1 cellular context compared by ENCODE assay signal in the genomic region with DNA sequence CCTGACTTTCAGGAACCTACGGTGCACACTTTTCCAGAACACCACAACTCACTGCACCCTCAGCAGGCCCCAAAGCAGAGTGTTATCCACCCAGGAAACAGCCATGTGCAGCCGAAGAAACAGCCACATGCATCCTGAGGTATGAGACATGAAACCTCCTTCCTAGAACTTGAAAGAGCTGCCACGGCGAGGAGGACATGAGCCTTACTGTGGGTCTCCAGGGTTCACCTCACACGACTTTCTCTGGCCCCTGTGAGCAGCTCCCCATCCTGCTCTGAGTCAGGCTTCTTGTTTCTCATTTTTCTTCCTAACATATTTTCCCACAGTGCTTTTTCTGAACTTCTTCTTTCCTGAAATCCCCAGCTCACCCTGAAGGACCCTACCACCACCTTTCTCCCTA.
TF ChIP-seq lines count a peak whose summit lies in the region.

No MANE protein-coding gene starts in this region.

TF ChIP-seq in K562, 482 proteins besides CTCF, POLR2A, EP300 and RAD21:
- TF ChIP-seq ZNF121 (CRISPR knock-in tag; conservative IDR thresholded peaks at IDR 0.05): no peak
- no peak for TF ChIP-seq ILK (tag; IDR thresholded peaks at IDR 0.05; ENCODE audit: borderline replicate concordance, low read depth)
- TF ChIP-seq, protein P1, sequence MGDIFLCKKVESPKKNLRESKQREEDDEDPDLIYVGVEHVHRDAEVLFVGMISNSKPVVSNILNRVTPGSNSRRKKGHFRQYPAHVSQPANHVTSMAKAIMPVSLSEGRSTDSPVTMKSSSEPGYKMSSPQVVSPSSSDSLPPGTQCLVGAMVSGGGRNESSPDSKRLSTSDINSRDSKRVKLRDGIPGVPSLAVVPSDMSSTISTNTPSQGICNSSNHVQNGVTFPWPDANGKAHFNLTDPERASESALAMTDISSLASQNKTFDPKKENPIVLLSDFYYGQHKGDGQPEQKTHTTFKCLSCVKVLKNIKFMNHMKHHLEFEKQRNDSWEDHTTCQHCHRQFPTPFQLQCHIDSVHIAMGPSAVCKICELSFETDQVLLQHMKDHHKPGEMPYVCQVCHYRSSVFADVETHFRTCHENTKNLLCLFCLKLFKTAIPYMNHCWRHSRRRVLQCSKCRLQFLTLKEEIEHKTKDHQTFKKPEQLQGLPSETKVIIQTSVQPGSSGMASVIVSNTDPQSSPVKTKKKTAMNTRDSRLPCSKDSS (IDR thresholded peaks at IDR 0.05; ENCODE audit: low read depth, partially characterized antibody): no peak
- TF ChIP-seq, protein P2, sequence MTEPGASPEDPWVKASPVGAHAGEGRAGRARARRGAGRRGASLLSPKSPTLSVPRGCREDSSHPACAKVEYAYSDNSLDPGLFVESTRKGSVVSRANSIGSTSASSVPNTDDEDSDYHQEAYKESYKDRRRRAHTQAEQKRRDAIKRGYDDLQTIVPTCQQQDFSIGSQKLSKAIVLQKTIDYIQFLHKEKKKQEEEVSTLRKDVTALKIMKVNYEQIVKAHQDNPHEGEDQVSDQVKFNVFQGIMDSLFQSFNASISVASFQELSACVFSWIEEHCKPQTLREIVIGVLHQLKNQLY (CRISPR knock-in tag; conservative IDR thresholded peaks at IDR 0.05): no peak
- no peak for TF ChIP-seq ZNF780A (CRISPR knock-in tag; IDR thresholded peaks at IDR 0.05)
- no peak for TF ChIP-seq NBN (IDR thresholded peaks at IDR 0.05; ENCODE audit: low read depth)
- TF ChIP-seq, protein P3, sequence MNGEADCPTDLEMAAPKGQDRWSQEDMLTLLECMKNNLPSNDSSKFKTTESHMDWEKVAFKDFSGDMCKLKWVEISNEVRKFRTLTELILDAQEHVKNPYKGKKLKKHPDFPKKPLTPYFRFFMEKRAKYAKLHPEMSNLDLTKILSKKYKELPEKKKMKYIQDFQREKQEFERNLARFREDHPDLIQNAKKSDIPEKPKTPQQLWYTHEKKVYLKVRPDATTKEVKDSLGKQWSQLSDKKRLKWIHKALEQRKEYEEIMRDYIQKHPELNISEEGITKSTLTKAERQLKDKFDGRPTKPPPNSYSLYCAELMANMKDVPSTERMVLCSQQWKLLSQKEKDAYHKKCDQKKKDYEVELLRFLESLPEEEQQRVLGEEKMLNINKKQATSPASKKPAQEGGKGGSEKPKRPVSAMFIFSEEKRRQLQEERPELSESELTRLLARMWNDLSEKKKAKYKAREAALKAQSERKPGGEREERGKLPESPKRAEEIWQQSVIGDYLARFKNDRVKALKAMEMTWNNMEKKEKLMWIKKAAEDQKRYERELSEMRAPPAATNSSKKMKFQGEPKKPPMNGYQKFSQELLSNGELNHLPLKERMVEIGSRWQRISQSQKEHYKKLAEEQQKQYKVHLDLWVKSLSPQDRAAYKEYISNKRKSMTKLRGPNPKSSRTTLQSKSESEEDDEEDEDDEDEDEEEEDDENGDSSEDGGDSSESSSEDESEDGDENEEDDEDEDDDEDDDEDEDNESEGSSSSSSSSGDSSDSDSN (IDR thresholded peaks at IDR 0.05; ENCODE audit: borderline replicate concordance in 1 of 2, low read depth in 2 of 2, low read length in 2 of 2): no peak
- TF ChIP-seq, protein P4, sequence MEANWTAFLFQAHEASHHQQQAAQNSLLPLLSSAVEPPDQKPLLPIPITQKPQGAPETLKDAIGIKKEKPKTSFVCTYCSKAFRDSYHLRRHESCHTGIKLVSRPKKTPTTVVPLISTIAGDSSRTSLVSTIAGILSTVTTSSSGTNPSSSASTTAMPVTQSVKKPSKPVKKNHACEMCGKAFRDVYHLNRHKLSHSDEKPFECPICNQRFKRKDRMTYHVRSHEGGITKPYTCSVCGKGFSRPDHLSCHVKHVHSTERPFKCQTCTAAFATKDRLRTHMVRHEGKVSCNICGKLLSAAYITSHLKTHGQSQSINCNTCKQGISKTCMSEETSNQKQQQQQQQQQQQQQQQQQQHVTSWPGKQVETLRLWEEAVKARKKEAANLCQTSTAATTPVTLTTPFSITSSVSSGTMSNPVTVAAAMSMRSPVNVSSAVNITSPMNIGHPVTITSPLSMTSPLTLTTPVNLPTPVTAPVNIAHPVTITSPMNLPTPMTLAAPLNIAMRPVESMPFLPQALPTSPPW (CRISPR knock-in tag; IDR thresholded peaks at IDR 0.05): no peak
- TF ChIP-seq ZNF217 (CRISPR knock-in tag; IDR thresholded peaks at IDR 0.05): no peak
- TF ChIP-seq, protein P5, sequence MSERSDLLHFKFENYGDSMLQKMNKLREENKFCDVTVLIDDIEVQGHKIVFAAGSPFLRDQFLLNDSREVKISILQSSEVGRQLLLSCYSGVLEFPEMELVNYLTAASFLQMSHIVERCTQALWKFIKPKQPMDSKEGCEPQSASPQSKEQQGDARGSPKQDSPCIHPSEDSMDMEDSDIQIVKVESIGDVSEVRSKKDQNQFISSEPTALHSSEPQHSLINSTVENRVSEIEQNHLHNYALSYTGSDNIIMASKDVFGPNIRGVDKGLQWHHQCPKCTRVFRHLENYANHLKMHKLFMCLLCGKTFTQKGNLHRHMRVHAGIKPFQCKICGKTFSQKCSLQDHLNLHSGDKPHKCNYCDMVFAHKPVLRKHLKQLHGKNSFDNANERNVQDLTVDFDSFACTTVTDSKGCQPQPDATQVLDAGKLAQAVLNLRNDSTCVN (CRISPR knock-in tag; IDR thresholded peaks at IDR 0.05): no peak
- no peak for TF ChIP-seq NCOA1 (IDR thresholded peaks at IDR 0.05; ENCODE audit: low read depth)
- TF ChIP-seq ZNF431 (CRISPR knock-in tag; IDR thresholded peaks at IDR 0.05): no peak
